ENCODE assay signal across 11 cellular contexts in genomic region chr13:40189885-40190655, GRCh38.
DNase-seq lines count a peak whose midpoint lies in the region; ATAC-seq, FAIRE-seq and TF ChIP-seq lines count a peak whose summit lies in the region.
"Had no signal": no experiment of that assay in that cellular context is flagged by ENCODE, and none has a peak within 500 bp of the region (broad histone marks: within the 10 kb centered on the region; RNA-seq: fewer than 3 reads in every experiment).

No MANE protein-coding gene starts in this region.

- H3K4me3 ChIP-seq in endothelial cell of umbilical vein (replicated peaks in 1 of 3; ENCODE audit: insufficient read depth in 1 of 3, low read depth in 1 of 3, low read length in 3 of 3) (no peak overlapping the region), uterus (no peak overlapping the region)

- FAIRE-seq in endothelial cell of umbilical vein (lab: Jason Lieb, UNC): no peak
- FAIRE-seq: kidney had no signal

- no peaks in the 10 kb centered on the region for H4K20me1 ChIP-seq in endothelial cell of umbilical vein (replicated peaks; ENCODE audit: control insufficient read depth, extremely low read depth, insufficient read depth, low read length)

- BruUV-seq in endothelial cell of umbilical vein (replicated peaks; lab: Mats Ljungman, UMichigan): no TSS peak

- H3K9ac ChIP-seq in endothelial cell of umbilical vein (replicated peaks; ENCODE audit: extremely low read depth, insufficient read depth, low read length): peak overlapping the region; percentile 68
- H3K9ac ChIP-seq: KMS-11 had no signal

- intact Hi-C loops in activated naive CD4-positive, alpha-beta T cell treated with anti-CD3 and anti-CD28 coated beads for 36 hours (cut with micrococcal nuclease): loop anchor here (1.0 to 5.0 kb wide), 5 partner anchors 16 to 587 kb away; no protein-coding TSS in a partner anchor
- intact Hi-C loops in endothelial cell of umbilical vein (cut with micrococcal nuclease): loop anchor here (1.0 to 5.0 kb wide), 6 partner anchors 33 to 314 kb away; no protein-coding TSS in a partner anchor
- intact Hi-C loops in uterus (cut with DNase I; ENCODE audit: low total_unique reads): no loop called here

- H3K36me3 Mint-ChIP-seq in activated naive CD4-positive, alpha-beta T cell treated with anti-CD3 and anti-CD28 coated beads for 36 hours (ENCODE audit: low read depth): no peaks in the 10 kb centered on the region
- H3K36me3 Mint-ChIP-seq in naive thymus-derived CD8-positive, alpha-beta T cell: peaks cover 0 to 4% (median 0%) of the 10 kb centered on the region in 3 donors

- peak overlapping the region; percentile 4 for H2AFZ ChIP-seq in endothelial cell of umbilical vein (ENCODE audit: low read depth, low read length)

- H3K27me3 Mint-ChIP-seq in activated naive CD4-positive, alpha-beta T cell treated with anti-CD3 and anti-CD28 coated beads for 36 hours (ENCODE audit: low read depth): no peaks in the 10 kb centered on the region
- H3K27me3 Mint-ChIP-seq in naive thymus-derived CD8-positive, alpha-beta T cell: peaks cover 0 to 1% (median 0%) of the 10 kb centered on the region in 5 donors

- H3K4me1 ChIP-seq in endothelial cell of umbilical vein (ENCODE audit: control insufficient read depth, extremely low read depth, insufficient read depth, low read length) (peaks cover 50% of the 10 kb centered on the region), uterus (peaks cover 11 to 12% of the 10 kb centered on the region in 2 donors)

- no peak for TF ChIP-seq CTCF in endothelial cell of umbilical vein (IDR thresholded peaks at IDR 0.05; ENCODE audit: extremely low read depth in 1 of 2, insufficient read depth in 1 of 2, low read depth in 1 of 2, low read length in 2 of 2)
- TF ChIP-seq CTCF in uterus (IDR thresholded peaks at IDR 0.05): no peak

- peak overlapping the region; percentile 2 for H3K4me2 ChIP-seq in endothelial cell of umbilical vein (ENCODE audit: insufficient read depth, low read length)
- H3K4me2 ChIP-seq: KMS-11 had no signal

- no peaks in the 10 kb centered on the region for H3K9me1 ChIP-seq in endothelial cell of umbilical vein (replicated peaks; ENCODE audit: control insufficient read depth, extremely low read depth, insufficient read depth, low read length)

- no peaks in the 10 kb centered on the region for H3K27me3 ChIP-seq in endothelial cell of umbilical vein (ENCODE audit: control insufficient read depth in 2 of 2, insufficient read depth in 2 of 2, low read length in 2 of 2)
- H3K27me3 ChIP-seq in uterus: no peaks in the 10 kb centered on the region

- H3K9me3 ChIP-seq in endothelial cell of umbilical vein (replicated peaks; ENCODE audit: control insufficient read depth, insufficient read depth, low read length) (no peaks in the 10 kb centered on the region), uterus (no peaks in the 10 kb centered on the region)

- peak; percentile 28 for DNase-seq in activated naive CD4-positive, alpha-beta T cell treated with anti-CD3 and anti-CD28 coated beads for 36 hours
- DNase-seq in activated naive CD4-positive, alpha-beta T cell treated with anti-CD3 and anti-CD28 coated beads, Interleukin-2, amount 50 U/mL, for 16 hours: no peak
- DNase-seq in endothelial cell of umbilical vein (ENCODE audit: low read depth, low spot score): peak; percentile 4
- DNase-seq in naive thymus-derived CD8-positive, alpha-beta T cell: no peak
- DNase-seq in uterus: peak in 1 of 2 donors; percentile 25
- no peak for DNase-seq in D341Med (ENCODE audit: low spot score)
- DNase-seq: kidney had no signal

- no peaks in the 10 kb centered on the region for H3K9me3 Mint-ChIP-seq in activated naive CD4-positive, alpha-beta T cell treated with anti-CD3 and anti-CD28 coated beads for 36 hours
- peaks cover 0 to 5% (median 0%) of the 10 kb centered on the region in 9 donors for H3K9me3 Mint-ChIP-seq in naive thymus-derived CD8-positive, alpha-beta T cell

- H3K79me2 ChIP-seq in endothelial cell of umbilical vein (ENCODE audit: control insufficient read depth, insufficient read depth, low read length): no peaks in the 10 kb centered on the region

- H3K27ac Mint-ChIP-seq in activated naive CD4-positive, alpha-beta T cell treated with anti-CD3 and anti-CD28 coated beads for 36 hours: peak overlapping the region; percentile 81
- H3K27ac Mint-ChIP-seq in naive thymus-derived CD8-positive, alpha-beta T cell: peak overlapping the region; percentile 92 to 99 (median 98)

- H3K36me3 ChIP-seq in endothelial cell of umbilical vein (ENCODE audit: control insufficient read depth in 2 of 2, extremely low read depth in 1 of 2, insufficient read depth in 2 of 2, low read length in 2 of 2) (no peaks in the 10 kb centered on the region), uterus (no peaks in the 10 kb centered on the region)

- POLR2A ChIA-PET in endothelial cell of umbilical vein (lab: Charles Lee): interaction anchor here (1.6 kb wide), 1 partner anchor 159 kb away, joined by 3 read pairs; no protein-coding TSS in a partner anchor
- POLR2A ChIA-PET in naive thymus-derived CD8-positive, alpha-beta T cell (lab: Charles Lee): interaction anchor here (0.6 to 2.7 kb wide), 15 partner anchors 10 to 475 kb away, joined by 3 to 24 read pairs (median 4); no protein-coding TSS in a partner anchor

- CTCF ChIA-PET in activated naive CD4-positive, alpha-beta T cell treated with anti-CD3 and anti-CD28 coated beads for 36 hours (lab: Charles Lee): interaction anchor here (0.5 to 2.7 kb wide), 14 partner anchors 10 to 508 kb away, joined by 3 to 13 read pairs (median 3); no protein-coding TSS in a partner anchor
- CTCF ChIA-PET in endothelial cell of umbilical vein (lab: Charles Lee): interaction anchor here (0.9 to 2.8 kb wide), 11 partner anchors 9 to 493 kb away, joined by 3 to 12 read pairs (median 4); no protein-coding TSS in a partner anchor

- peak overlapping the region; percentile 36 for H3K4me3 Mint-ChIP-seq in activated naive CD4-positive, alpha-beta T cell treated with anti-CD3 and anti-CD28 coated beads for 36 hours
- H3K4me3 Mint-ChIP-seq in naive thymus-derived CD8-positive, alpha-beta T cell: peak overlapping the region; percentile 55 to 87 (median 82)

- H3K27ac ChIP-seq in endothelial cell of umbilical vein (ENCODE audit: insufficient read depth, low read depth, low read length): peak overlapping the region; percentile 85
- H3K27ac ChIP-seq in uterus: peak overlapping the region; percentile 83
- H3K27ac ChIP-seq: C4-2B, KMS-11 had no signal

- peaks cover 74% of the 10 kb centered on the region for H3K4me1 Mint-ChIP-seq in activated naive CD4-positive, alpha-beta T cell treated with anti-CD3 and anti-CD28 coated beads for 36 hours (ENCODE audit: low read depth)
- H3K4me1 Mint-ChIP-seq in naive thymus-derived CD8-positive, alpha-beta T cell: peaks cover 56 to 95% (median 87%) of the 10 kb centered on the region in 4 donors

- TF ChIP-seq POLR2A in endothelial cell of umbilical vein (IDR thresholded peaks at IDR 0.05; ENCODE audit: low read depth, low read length) (no peak), uterus (IDR thresholded peaks at IDR 0.05) (no peak)

- ATAC-seq in naive thymus-derived CD8-positive, alpha-beta T cell: no peak
- ATAC-seq in GM18511 (IDR thresholded peaks at IDR 0.05; ENCODE audit: unreplicated experiment) (no peak), GM19455 (IDR thresholded peaks at IDR 0.05; ENCODE audit: unreplicated experiment) (no peak)

- dilution Hi-C loops in endothelial cell of umbilical vein (cut with MboI; ENCODE audit: extremely low pct_ligation_motif_present, low sequenced_read_pairs): no loop called here

TF ChIP-seq in endothelial cell of umbilical vein, 7 proteins besides CTCF, POLR2A, EP300 and RAD21:
- no peak for TF ChIP-seq GATA2 (IDR thresholded peaks at IDR 0.05; ENCODE audit: insufficient read depth, insufficient read length, low read depth, low read length)
- TF ChIP-seq JUN (IDR thresholded peaks at IDR 0.05; ENCODE audit: borderline replicate concordance, insufficient read depth, insufficient read length, low read depth): no peak
- no peak for TF ChIP-seq MAX (IDR thresholded peaks at IDR 0.05; ENCODE audit: insufficient read depth, insufficient read length)
- no peak for TF ChIP-seq MYC (IDR thresholded peaks at IDR 0.05; ENCODE audit: low read depth, low read length)
- no peak for TF ChIP-seq POLR2AphosphoS5 (IDR thresholded peaks at IDR 0.05; ENCODE audit: insufficient read depth, low read depth, low read length)
- TF ChIP-seq EZH2 (IDR thresholded peaks at IDR 0.05; ENCODE audit: borderline replicate concordance, low read depth, low read length, severe bottlenecking): no peak
- TF ChIP-seq FOS (IDR thresholded peaks at IDR 0.05; ENCODE audit: borderline replicate concordance, insufficient read depth, low read length): no peak
TF ChIP-seq in endothelial cell of umbilical vein: peak in this region for 0.

Comparison
In these comparisons a context has a peak if more than half of its experiments do, and no peak if none do; other contexts are left out.
1. DNase-seq: peak in activated naive CD4-positive, alpha-beta T cell treated with anti-CD3 and anti-CD28 coated beads for 36 hours (single experiment) and endothelial cell of umbilical vein (single experiment); none in activated naive CD4-positive, alpha-beta T cell treated with anti-CD3 and anti-CD28 coated beads, Interleukin-2, amount 50 U/mL, for 16 hours (single experiment), naive thymus-derived CD8-positive, alpha-beta T cell (0 of 10) and D341Med (single experiment).